In the genomic region with DNA sequence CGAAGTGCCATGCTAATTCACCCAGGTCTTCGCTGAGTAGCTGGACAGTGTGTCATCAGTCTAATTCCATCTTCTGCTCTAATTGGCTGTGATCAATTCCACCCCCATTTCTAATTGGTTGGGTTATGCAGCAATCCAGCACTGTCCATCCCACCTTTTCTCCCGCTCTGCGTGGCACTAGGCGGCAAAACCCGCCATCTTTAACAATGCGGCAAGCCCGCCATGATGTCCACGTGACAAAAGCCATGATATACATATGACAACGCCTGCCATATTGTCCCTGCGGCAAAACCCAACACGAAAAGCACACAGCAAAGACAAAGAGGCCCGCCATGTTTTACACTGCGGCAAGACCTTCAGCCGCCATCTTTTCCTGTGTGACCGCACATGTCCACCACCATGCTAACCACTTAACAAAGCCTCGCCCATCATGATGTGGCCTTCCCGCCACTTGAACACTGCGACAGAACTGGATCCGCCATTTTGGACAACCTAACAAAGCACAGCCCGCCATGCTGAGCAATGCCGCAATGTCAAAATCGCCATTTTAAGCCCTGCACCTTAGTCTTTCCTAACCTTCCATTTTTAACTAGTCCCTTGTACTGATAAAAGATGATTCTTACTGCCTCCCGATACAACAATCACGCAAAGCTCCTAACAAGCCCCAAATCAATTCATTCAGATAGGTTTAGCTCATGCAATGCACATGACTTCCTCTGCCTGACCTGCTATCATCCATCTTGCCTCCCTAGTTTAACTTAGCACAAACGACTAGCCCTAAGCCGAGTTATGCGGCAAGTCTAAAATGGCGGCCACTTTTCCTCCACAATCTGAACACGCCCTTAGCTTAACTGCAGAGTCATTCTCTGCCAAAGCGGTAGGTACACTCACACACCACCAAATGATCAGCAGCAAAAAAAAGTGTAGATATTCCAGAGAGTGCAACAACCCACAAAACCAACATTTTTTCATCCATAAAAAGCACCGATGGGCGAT, we compare ENCODE assay signal across 9 cellular contexts. TPM values are rescaled to one million over a fixed set of nuclear protein-coding genes. Genes with fewer than 3 reads are reported as not detected.
DNase-seq lines count a peak whose midpoint lies in the region; ATAC-seq and TF ChIP-seq lines count a peak whose summit lies in the region.
"Had no signal": no experiment of that assay in that cellular context is flagged by ENCODE, and none has a peak within 500 bp of the region (broad histone marks: within the 10 kb centered on the region; RNA-seq: fewer than 3 reads in every experiment).

No MANE protein-coding gene starts in this region.

- H3K9me3 Mint-ChIP-seq in natural killer cell, result no peaks in the 10 kb centered on the region
- H3K9me3 Mint-ChIP-seq in Calu3 (ENCODE audit: low read depth, unreplicated experiment), result peaks cover 4% of the 10 kb centered on the region

- intact Hi-C loops in adrenal gland (cut with DNase I), result loop anchor here in 1 of 2 donors (5.0 to 10.0 kb wide), 3 partner anchors 166 to 493 kb away; no protein-coding TSS in a partner anchor
- intact Hi-C loops in natural killer cell (cut with micrococcal nuclease), result no loop called here
- intact Hi-C loops in Calu3 (cut with micrococcal nuclease; ENCODE audit: unreplicated experiment), result no loop called here

- TF ChIP-seq POLR2A in adrenal gland (IDR thresholded peaks at IDR 0.05), result peak in 1 of 2 donors; percentile 38

- peaks cover 0 to 20% of the 10 kb centered on the region in 2 donors for H3K4me1 ChIP-seq in adrenal gland (replicated peaks in 1 of 2)

- DNase-seq in adrenal gland (peak in 5 of 7 donors; percentile 88 to 94 (median 92)), natural killer cell (no peak), NCI-H2171 treated with DMSO at 0.1 percent for 48 hours (lab: John Stamatoyannopoulos, UW) (no peak), DMS79 treated with DMSO at 0.1 percent for 48 hours (lab: John Stamatoyannopoulos, UW) (no peak), Calu3 (no peak), NCI-H510A (lab: John Stamatoyannopoulos, UW) (no peak)

- no peak for TF ChIP-seq CTCF in GM12875 (IDR thresholded peaks at IDR 0.05; ENCODE audit: borderline replicate concordance, insufficient read depth, low read depth, low read length)
- TF ChIP-seq CTCF in adrenal gland (IDR thresholded peaks at IDR 0.05), result no peak
- TF ChIP-seq CTCF in natural killer cell (IDR thresholded peaks at IDR 0.05), result no peak
- TF ChIP-seq CTCF in Calu3 (IDR thresholded peaks at IDR 0.05; ENCODE audit: unreplicated experiment), result no peak

- peak overlapping the region in 3 of 5 donors; percentile 66 to 94 (median 87) for H3K27ac ChIP-seq in adrenal gland

- H3K36me3 ChIP-seq in adrenal gland (replicated peaks in 1 of 2), result no peaks in the 10 kb centered on the region

- H3K27me3 ChIP-seq in adrenal gland, result no peaks in the 10 kb centered on the region

- no TSS peak for BruUV-seq in Calu3 (replicated peaks; lab: Mats Ljungman, UMichigan)

- H3K4me1 Mint-ChIP-seq in natural killer cell, result peaks cover 0 to 31% of the 10 kb centered on the region in 2 donors
- H3K4me1 Mint-ChIP-seq in Calu3 (ENCODE audit: low read depth, unreplicated experiment), result no peaks in the 10 kb centered on the region

- peak; percentile 81 for ATAC-seq in HG03064 (IDR thresholded peaks at IDR 0.05; ENCODE audit: low read depth, unreplicated experiment)
- ATAC-seq in natural killer cell, result peak in 1 of 3 donors; percentile 81

- CTCF ChIA-PET in Calu3 (lab: Charles Lee), result no interaction called here

- H3K4me3 ChIP-seq in GM12875 (ENCODE audit: low read depth, low read length) (peak overlapping the region; percentile 69), adrenal gland (peak overlapping the region in 2 of 4 donors; percentile 41 to 66)

- H3K27me3 Mint-ChIP-seq in natural killer cell (ENCODE audit: low read depth in 2 of 2), result no peaks in the 10 kb centered on the region
- no peaks in the 10 kb centered on the region for H3K27me3 Mint-ChIP-seq in Calu3 (ENCODE audit: unreplicated experiment)
- H3K27me3 Mint-ChIP-seq: activated naive CD8-positive, alpha-beta T cell had no signal

- H3K36me3 Mint-ChIP-seq in natural killer cell (no peaks in the 10 kb centered on the region), Calu3 (ENCODE audit: insufficient read depth, unreplicated experiment) (no peaks in the 10 kb centered on the region)
- H3K36me3 Mint-ChIP-seq: activated naive CD8-positive, alpha-beta T cell had no signal

- no peaks in the 10 kb centered on the region for H3K9me3 ChIP-seq in adrenal gland (replicated peaks in 1 of 3)

- peak overlapping the region; percentile 93 for H3K4me3 Mint-ChIP-seq in natural killer cell
- no peak overlapping the region for H3K4me3 Mint-ChIP-seq in Calu3 (ENCODE audit: low read depth, unreplicated experiment)
- H3K4me3 Mint-ChIP-seq: activated naive CD8-positive, alpha-beta T cell had no signal

- 43 to 96% (median 78%) methylated on average over 33 of the region's 33 CpGs for WGBS in adrenal gland, 4 donors

- H3K27ac Mint-ChIP-seq in natural killer cell (peak overlapping the region in 1 of 2 donors; percentile 82), Calu3 (ENCODE audit: unreplicated experiment) (no peak overlapping the region)
- H3K27ac Mint-ChIP-seq: activated naive CD8-positive, alpha-beta T cell had no signal

RNA-seq across cellular contexts. Expression of a gene that starts 1.2 kb away (rescaled TPM):
- total RNA-seq in adrenal gland (100 to 1,000 TPM in 4 of 8 donors, 10 to 100 TPM in 2, under 1 TPM in 1, not detected in 1; 0.61 to 191 (median 159) TPM), natural killer cell (100 to 1,000 TPM in 1 of 3 donors, under 1 TPM in 1, not detected in 1; 0.15 to 505 TPM), Calu3 (2022) (0.07 and 0.14 TPM in 2 replicates)
- 100 to 1,000 TPM in 1 of 3 donors, 1 to 10 TPM in 1, under 1 TPM in 1; 0.13 to 498 (median 1.4) TPM for polyA plus RNA-seq in adrenal gland

Comparison
In these comparisons a context has a peak if more than half of its experiments do, and no peak if none do; other contexts are left out.
1. DNase-seq: peak in adrenal gland (5 of 7); none in natural killer cell (single experiment), NCI-H2171 treated with DMSO at 0.1 percent for 48 hours (single experiment), DMS79 treated with DMSO at 0.1 percent for 48 hours (single experiment), Calu3 (single experiment) and NCI-H510A (single experiment).